16 cellular contexts compared by ENCODE assay signal in the genomic region with DNA sequence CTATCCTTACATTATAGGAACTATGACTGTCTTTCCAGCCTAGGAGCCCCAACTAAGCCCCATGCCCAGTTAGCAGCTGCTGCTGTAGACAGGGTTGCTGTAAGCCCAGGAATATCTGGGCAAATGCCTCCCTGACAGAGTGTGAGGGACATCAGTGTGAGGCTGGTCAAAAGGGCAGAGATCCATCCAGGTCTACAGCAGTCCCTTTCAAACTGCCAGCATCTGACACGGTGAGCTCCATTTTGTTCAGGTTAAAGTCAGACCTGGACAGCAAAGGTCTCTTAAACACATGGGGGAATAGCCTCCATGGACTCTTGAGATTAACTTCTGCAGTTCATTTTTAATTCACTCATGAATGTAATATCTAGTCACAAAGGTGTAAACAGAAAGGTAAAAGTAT. TPM values are rescaled to one million over a fixed set of nuclear protein-coding genes. Genes with fewer than 3 reads are reported as not detected.
"Had no signal": no experiment of that assay in that cellular context is flagged by ENCODE, and none has a peak within 500 bp of the region (broad histone marks: within the 10 kb centered on the region; RNA-seq: fewer than 3 reads in every experiment).

No MANE protein-coding gene starts in this region.

- H3K4me1 ChIP-seq: parathyroid adenoma had no signal

- H3K4me3 ChIP-seq: coronary artery, esophagus squamous epithelium, tibial nerve had no signal

- H2AFZ ChIP-seq: parathyroid adenoma had no signal

- H3K9ac ChIP-seq: parathyroid adenoma had no signal

- H3K27me3 ChIP-seq: esophagus squamous epithelium, tibial nerve had no signal

- H3K79me2 ChIP-seq: parathyroid adenoma had no signal

- H3K9me3 ChIP-seq: esophagus squamous epithelium, tibial nerve had no signal

- H3K27ac ChIP-seq: coronary artery, esophagus squamous epithelium, parathyroid adenoma, tibial nerve had no signal

- DNase-seq: activated CD4-positive, alpha-beta T cell treated with anti-CD3 and anti-CD28 coated beads, Interleukin-2, amount 10 ng/mL, durations not matched to agents 24 days and 14 days; activated CD8-positive, alpha-beta T cell treated with anti-CD3 and anti-CD28 coated beads for 36 hours; activated naive CD4-positive, alpha-beta T cell treated with Interleukin-2 at 50 U/mL for 16 hours; activated T-cell treated with anti-CD3 and anti-CD28 coated beads, Interleukin-2, amount 50 U/mL, for 24 hours; central memory CD4-positive, alpha-beta T cell; effector CD4-positive, alpha-beta T cell; esophagus squamous epithelium; left colon; naive B cell; stimulated activated naive B cell treated with anti-CD40 and anti-IgM and Interleukin-4, amounts not matched to agents 10 μg/mL and 1 μg/mL and 100 μg/mL, for 72 hours had no signal

- ATAC-seq: activated CD8-positive, alpha-beta T cell treated with anti-CD3 and anti-CD28 coated beads for 36 hours; left colon; sciatic nerve; stimulated activated naive B cell treated with anti-CD40 and anti-IgM and Interleukin-4, amounts not matched to agents 10 μg/mL and 1 μg/mL and 100 μg/mL, for 72 hours had no signal

RNA-seq across cellular contexts. Expression of a gene that starts 36.7 kb away (rescaled TPM):
- total RNA-seq: activated CD4-positive, alpha-beta T cell treated with anti-CD3 and anti-CD28 coated beads, Interleukin-2, amount 10 ng/mL, durations not matched to agents 24 days and 14 days; activated CD8-positive, alpha-beta T cell treated with anti-CD3 and anti-CD28 coated beads for 36 hours; activated T-helper 2 cell treated with anti-CD3 and anti-CD28 coated beads, Interferon-gamma antibody, Interleukin-2, Interleukin-4, amounts not matched to agents 10 μg/mL and 5 μg/mL and 100 μg/mL, durations not matched to agents 14 hours and 24 hours and 36 hours; esophagus squamous epithelium; left colon; lung microvascular endothelial cell; tibial nerve had no signal
